14 cellular contexts compared by ENCODE assay signal in genomic region chr16:70574595-70575271, GRCh38. TPM values are rescaled to one million over a fixed set of nuclear protein-coding genes. Genes with fewer than 3 reads are reported as not detected.
DNase-seq lines count a peak whose midpoint lies in the region; ATAC-seq and TF ChIP-seq lines count a peak whose summit lies in the region.
"Had no signal": no experiment of that assay in that cellular context is flagged by ENCODE, and none has a peak within 500 bp of the region (broad histone marks: within the 10 kb centered on the region; RNA-seq: fewer than 3 reads in every experiment).

No MANE protein-coding gene starts in this region.

- H3K4me1 ChIP-seq in right atrium auricular region, result peaks cover 0 to 49% of the 10 kb centered on the region in 2 donors
- peaks cover 10 to 51% (median 31%) of the 10 kb centered on the region in 4 donors for H3K4me1 ChIP-seq in stomach

- peaks cover 27% of the 10 kb centered on the region for H3K4me1 Mint-ChIP-seq in activated naive CD8-positive, alpha-beta T cell (ENCODE audit: low read depth)

- H3K9me3 ChIP-seq in right atrium auricular region (no peaks in the 10 kb centered on the region), stomach (no peaks in the 10 kb centered on the region)
- H3K9me3 ChIP-seq: A549 had no signal

- H3K27ac Mint-ChIP-seq in activated naive CD8-positive, alpha-beta T cell, result peak overlapping the region; percentile 86

- H3K27me3 ChIP-seq in right atrium auricular region, result no peaks in the 10 kb centered on the region
- H3K27me3 ChIP-seq in stomach, result no peaks in the 10 kb centered on the region

- H3K4me3 ChIP-seq in right atrium auricular region, result no peak overlapping the region
- no peak overlapping the region for H3K4me3 ChIP-seq in stomach
- H3K4me3 ChIP-seq: A549 had no signal

- H3K27me3 Mint-ChIP-seq in activated naive CD8-positive, alpha-beta T cell, result no peaks in the 10 kb centered on the region

- TF ChIP-seq CTCF in right atrium auricular region (IDR thresholded peaks at IDR 0.05) (no peak), stomach (IDR thresholded peaks at IDR 0.05) (no peak)

- H3K36me3 ChIP-seq in right atrium auricular region (peaks cover 31% of the 10 kb centered on the region), stomach (peaks cover 32 to 58% (median 56%) of the 10 kb centered on the region in 4 donors)

- peaks cover 9% of the 10 kb centered on the region for H3K36me3 Mint-ChIP-seq in activated naive CD8-positive, alpha-beta T cell

- no peak for TF ChIP-seq EP300 in stomach (IDR thresholded peaks at IDR 0.05)

- WGBS in stomach, 5 donors, result 87 to 93% (median 91%) methylated on average over 8 of the region's 8 CpGs

- no peaks in the 10 kb centered on the region for H3K9me3 Mint-ChIP-seq in activated naive CD8-positive, alpha-beta T cell (ENCODE audit: low read depth)

- no peak for TF ChIP-seq POLR2A in stomach (IDR thresholded peaks at IDR 0.05)

- H3K27ac ChIP-seq in right atrium auricular region (peak overlapping the region; percentile 14 to 40), stomach (peak overlapping the region in 4 of 5 donors; percentile 51 to 66 (median 56))
- H3K27ac ChIP-seq: WERI-Rb-1 had no signal

- no peak overlapping the region for H3K4me3 Mint-ChIP-seq in activated naive CD8-positive, alpha-beta T cell

- intact Hi-C loops in stomach (cut with DNase I; ENCODE audit: low total_unique reads), result no loop called here

- no peak for ATAC-seq in GM18861 (IDR thresholded peaks at IDR 0.05; ENCODE audit: unreplicated experiment)
- ATAC-seq: A549 had no signal

- DNase-seq in NCI-H510A treated with DMSO at 0.1 percent for 48 hours (lab: John Stamatoyannopoulos, UW) (peak; percentile 45), NCI-H510A (lab: John Stamatoyannopoulos, UW) (no peak), right atrium auricular region (ENCODE audit: low spot score) (no peak), stomach (no peak), DMS 273 treated with DMSO at 0.1 percent for 48 hours (lab: John Stamatoyannopoulos, UW) (no peak)
- no peak for DNase-seq in stimulated activated CD4-positive, alpha-beta T cell treated with anti-CD3 and anti-CD28 coated beads, Interleukin-2, amount 100 ng/mL, for 24 hours
- DNase-seq: DND-41; effector CD8-positive, alpha-beta T cell; RPMI8226; stimulated activated CD4-positive, alpha-beta T cell treated with anti-CD3 and anti-CD28 coated beads, Interleukin-4, amount 100 ng/mL, for 1 hour; WERI-Rb-1 had no signal

RNA-seq across cellular contexts. Expression of gene SF3B3, which starts 51.1 kb away (rescaled TPM):
- 10 to 100 TPM; 82.1 to 95.1 TPM for total RNA-seq in right atrium auricular region
- 100 to 1,000 TPM in 3 of 5 donors, 10 to 100 TPM in 2; 59.1 to 141 (median 106) TPM for total RNA-seq in stomach
- polyA plus RNA-seq in stomach, result 10 to 100 TPM; 30.8 to 82.4 (median 39.4) TPM

RNA-seq across cellular contexts. Expression of gene COG4, which starts 51.4 kb away (rescaled TPM):
- total RNA-seq in right atrium auricular region (10 to 100 TPM; 29.1 to 41.8 TPM), stomach (100 to 1,000 TPM in 1 of 5 donors, 10 to 100 TPM in 4; 10.7 to 127 (median 86.9) TPM)
- 10 to 100 TPM; 26.6 to 44.6 (median 30.3) TPM for polyA plus RNA-seq in stomach
